ENCODE assay signal across 10 cellular contexts in the genomic region with DNA sequence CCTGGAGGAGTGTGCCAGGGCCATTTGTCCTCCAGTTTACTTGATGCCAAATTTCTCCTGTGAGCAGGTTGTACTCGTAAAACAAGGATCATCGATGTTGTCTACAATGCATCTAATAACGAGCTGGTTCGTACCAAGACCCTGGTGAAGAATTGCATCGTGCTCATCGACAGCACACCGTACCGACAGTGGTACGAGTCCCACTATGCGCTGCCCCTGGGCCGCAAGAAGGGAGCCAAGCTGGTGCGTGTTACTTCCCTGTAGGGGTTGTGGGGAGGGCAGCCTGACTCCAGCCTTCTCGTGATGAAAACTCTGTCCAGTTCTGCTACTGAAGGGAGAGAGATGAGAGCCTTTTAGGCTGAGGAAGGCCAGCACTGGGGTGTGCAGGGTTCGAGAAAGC. TPM values are rescaled to one million over a fixed set of nuclear protein-coding genes. Genes with fewer than 3 reads are reported as not detected.
A peak's percentile ranks its signal among the peaks of the same experiment; 100 is the strongest.
DNase-seq lines count a peak whose midpoint lies in the region; ATAC-seq and TF ChIP-seq lines count a peak whose summit lies in the region.
"Had no signal": no experiment of that assay in that cellular context is flagged by ENCODE, and none has a peak within 500 bp of the region (broad histone marks: within the 10 kb centered on the region; RNA-seq: fewer than 3 reads in every experiment).

No MANE protein-coding gene starts in this region.

- no peak for ATAC-seq in GM18868 (IDR thresholded peaks at IDR 0.05; ENCODE audit: unreplicated experiment)
- no peak for ATAC-seq in GM21390 (IDR thresholded peaks at IDR 0.05; ENCODE audit: unreplicated experiment)

- H3K36me3 ChIP-seq in A673 (ENCODE audit: insufficient read depth, low read length, poor library complexity, severe bottlenecking) (peaks cover 65% of the 10 kb centered on the region), hepatocyte (replicated peaks; ENCODE audit: insufficient read depth, low read depth) (no peaks in the 10 kb centered on the region)

- H3K36me3 Mint-ChIP-seq in H9 (ENCODE audit: insufficient read depth in 1 of 3, low read depth in 3 of 3) = peaks cover 33 to 65% (median 52%) of the 10 kb centered on the region in 3 experiments
- peaks cover 61% of the 10 kb centered on the region for H3K36me3 Mint-ChIP-seq in activated T-helper 1 cell treated with anti-CD3 and anti-CD28 coated beads, Interleukin-12 subunit alpha, Interleukin-12 subunit beta, Interleukin-2, Interleukin-4 antibody, amounts not matched to agents 30 ng/mL and 10 ng/mL and 1 ng/mL, durations not matched to agents 14 hours and 24 hours and 36 hours (ENCODE audit: low read depth)

- DNase-seq in A673 (ENCODE audit: low spot score) (no peak), H9 (no peak), hepatocyte (ENCODE audit: low spot score) (no peak), RPMI8226 (no peak), midbrain (lab: John Stamatoyannopoulos, UW) (no peak)
- DNase-seq in activated T-helper 1 cell treated with anti-CD3 and anti-CD28 coated beads, Interleukin-12 subunit alpha, Interleukin-12 subunit beta, Interleukin-2, Interleukin-4 antibody, amounts not matched to agents 30 ng/mL and 10 ng/mL and 1 ng/mL, durations not matched to agents 14 hours and 24 hours and 36 hours (ENCODE audit: low spot score) = no peak
- DNase-seq: effector CD4-positive, alpha-beta T cell; KBM-7 had no signal

- peaks cover 11% of the 10 kb centered on the region for H3K23me2 ChIP-seq in H9 (ENCODE audit: insufficient read length, low read depth, low read length, poor library complexity, severe bottlenecking)

- H3K23ac ChIP-seq in H9 (ENCODE audit: insufficient read length, low read depth, low read length) = no peak overlapping the region

- H3K9me3 Mint-ChIP-seq in H9 = 0 out of 5 replicates have a peak, but pooled peaks cover 0 to 4% of the 10 kb centered on the region in 2 experiments
- H3K9me3 Mint-ChIP-seq in activated T-helper 1 cell treated with anti-CD3 and anti-CD28 coated beads, Interleukin-12 subunit alpha, Interleukin-12 subunit beta, Interleukin-2, Interleukin-4 antibody, amounts not matched to agents 30 ng/mL and 10 ng/mL and 1 ng/mL, durations not matched to agents 14 hours and 24 hours and 36 hours = no peaks in the 10 kb centered on the region

- no peak overlapping the region for H3T11ph ChIP-seq in H9 (ENCODE audit: low read length)

- H4K20me1 ChIP-seq in H9 (ENCODE audit: control insufficient read depth, insufficient read depth, insufficient read length) (peaks cover 4% of the 10 kb centered on the region), hepatocyte (ENCODE audit: insufficient read depth, poor library complexity, severe bottlenecking) (peaks cover 25% of the 10 kb centered on the region)

- H3K27me3 ChIP-seq in A673 (replicated peaks; ENCODE audit: insufficient read depth, low read depth, low read length, poor library complexity) = no peaks in the 10 kb centered on the region
- no peaks in the 10 kb centered on the region for H3K27me3 ChIP-seq in H9 (ENCODE audit: insufficient read depth, low read length)
- no peaks in the 10 kb centered on the region for H3K27me3 ChIP-seq in hepatocyte

- H3K9me2 ChIP-seq in hepatocyte (replicated peaks; ENCODE audit: insufficient read depth) = no peaks in the 10 kb centered on the region

- H2AFZ ChIP-seq in H9 (ENCODE audit: low read length) (no peak overlapping the region), hepatocyte (no peak overlapping the region)

- H4K8ac ChIP-seq in H9 (replicated peaks; ENCODE audit: insufficient read length, low read depth, low read length) = no peak overlapping the region

- no peak overlapping the region for H3K9ac ChIP-seq in H9 (ENCODE audit: extremely low read depth, insufficient read length, low read length)

- no peak overlapping the region for H2BK12ac ChIP-seq in H9 (ENCODE audit: insufficient read length, low read depth, low read length)

- H3K27ac ChIP-seq in A673 (ENCODE audit: low read depth, low read length, poor library complexity, severe bottlenecking) (peak overlapping the region; percentile 94), H9 (ENCODE audit: insufficient read length, low read depth, low read length) (no peak overlapping the region), hepatocyte (no peak overlapping the region)

- H3K9me3 ChIP-seq in A673 (ENCODE audit: low read depth, low read length, poor library complexity, severe bottlenecking) (no peaks in the 10 kb centered on the region), H9 (ENCODE audit: control insufficient read depth, low read depth, low read length) (no peaks in the 10 kb centered on the region), hepatocyte (ENCODE audit: low read depth) (no peaks in the 10 kb centered on the region)

- no peak overlapping the region for H2BK120ac ChIP-seq in H9 (ENCODE audit: low read depth, low read length, poor library complexity, severe bottlenecking)

- no peak overlapping the region for H2BK15ac ChIP-seq in H9 (ENCODE audit: low read depth, low read length)

- H3K18ac ChIP-seq in H9 (ENCODE audit: insufficient read length, low read depth, low read length) = no peak overlapping the region

- no CpG with 5 or more reads among the region's 14 CpGs for WGBS in H9 (ENCODE audit: extremely low coverage, insufficient read length, low lambda C conversion rate)
- 88% methylated on average over 14 of the region's 14 CpGs for WGBS in hepatocyte (ENCODE audit: low lambda C conversion rate, missing lambda C conversion rate)

- H3K4me1 ChIP-seq in A673 (ENCODE audit: insufficient read depth, low read length, poor library complexity, severe bottlenecking) (peaks cover 7% of the 10 kb centered on the region), H9 (ENCODE audit: insufficient read depth, low read length) (no peaks in the 10 kb centered on the region), hepatocyte (ENCODE audit: insufficient read depth) (peaks cover 6% of the 10 kb centered on the region)

- H3K4me3 ChIP-seq in A673 (ENCODE audit: low read depth, low read length, poor library complexity, severe bottlenecking) (peak overlapping the region; percentile 90), hepatocyte (no peak overlapping the region)

- no peak overlapping the region for H2BK20ac ChIP-seq in H9 (ENCODE audit: low read depth, low read length, poor library complexity, severe bottlenecking)

- no peak for TF ChIP-seq CTCF in A673 (conservative IDR thresholded peaks at IDR 0.05; ENCODE audit: low read depth, low read length)
- TF ChIP-seq CTCF in H9 (conservative IDR thresholded peaks at IDR 0.05) = no peak
- TF ChIP-seq CTCF in hepatocyte (IDR thresholded peaks at IDR 0.05; ENCODE audit: poor library complexity) = no peak

- no peak overlapping the region for H3K4ac ChIP-seq in H9 (ENCODE audit: low read depth, low read length)

- H3K4me3 Mint-ChIP-seq in H9 = peak overlapping the region; percentile 81 to 95
- peak overlapping the region; percentile 88 for H3K4me3 Mint-ChIP-seq in activated T-helper 1 cell treated with anti-CD3 and anti-CD28 coated beads, Interleukin-12 subunit alpha, Interleukin-12 subunit beta, Interleukin-2, Interleukin-4 antibody, amounts not matched to agents 30 ng/mL and 10 ng/mL and 1 ng/mL, durations not matched to agents 14 hours and 24 hours and 36 hours

- POLR2A ChIA-PET in A673 (lab: Charles Lee; ENCODE audit: low non-redundant PET) = no interaction called here

- BruUV-seq in A673 (replicated peaks; lab: Mats Ljungman, UMichigan) = no TSS peak

- H3K79me1 ChIP-seq in H9 (ENCODE audit: insufficient read depth, low read depth, low read length, poor library complexity, severe bottlenecking) = peaks cover 2% of the 10 kb centered on the region

- H4K91ac ChIP-seq in H9 (ENCODE audit: insufficient read length, low read depth, low read length) = no peak overlapping the region

- H3K27ac Mint-ChIP-seq in H9 = peak overlapping the region in 2 of 3 experiments; percentile 87 to 95; a peak in 5 of 7 replicates
- peak overlapping the region; percentile 42 for H3K27ac Mint-ChIP-seq in activated T-helper 1 cell treated with anti-CD3 and anti-CD28 coated beads, Interleukin-12 subunit alpha, Interleukin-12 subunit beta, Interleukin-2, Interleukin-4 antibody, amounts not matched to agents 30 ng/mL and 10 ng/mL and 1 ng/mL, durations not matched to agents 14 hours and 24 hours and 36 hours

- peaks cover 17% of the 10 kb centered on the region; the same call in 1 of the 2 replicates for H3K79me2 ChIP-seq in H9 (ENCODE audit: insufficient read depth, low read length)
- peaks cover 34% of the 10 kb centered on the region for H3K79me2 ChIP-seq in hepatocyte

- intact Hi-C loops in A673 (cut with micrococcal nuclease; ENCODE audit: unreplicated experiment) = loop anchor here (2.0 to 5.0 kb wide), 2 partner anchors 35 to 63 kb away; no protein-coding TSS in a partner anchor
- intact Hi-C loops in activated T-helper 1 cell treated with anti-CD3 and anti-CD28 coated beads, Interleukin-12 subunit alpha, Interleukin-12 subunit beta, Interleukin-2, Interleukin-4 antibody, amounts not matched to agents 30 ng/mL and 10 ng/mL and 1 ng/mL, durations not matched to agents 14 hours and 24 hours and 36 hours (cut with micrococcal nuclease) = loop anchor here (5.0 kb wide), 1 partner anchor 910 kb away; the partner anchor contains the start of genes GPBP1L1 and TMEM69

- H3K27me3 Mint-ChIP-seq in H9 (ENCODE audit: low read depth) = no peaks in the 10 kb centered on the region
- no peaks in the 10 kb centered on the region for H3K27me3 Mint-ChIP-seq in activated T-helper 1 cell treated with anti-CD3 and anti-CD28 coated beads, Interleukin-12 subunit alpha, Interleukin-12 subunit beta, Interleukin-2, Interleukin-4 antibody, amounts not matched to agents 30 ng/mL and 10 ng/mL and 1 ng/mL, durations not matched to agents 14 hours and 24 hours and 36 hours (ENCODE audit: insufficient read depth)

- no peak overlapping the region for H3K14ac ChIP-seq in H9 (ENCODE audit: insufficient read depth, low read length)

- no peak overlapping the region for H2BK5ac ChIP-seq in H9 (ENCODE audit: insufficient read length, low read length)

- H4K5ac ChIP-seq in H9 (ENCODE audit: insufficient read length, low read depth, low read length) = no peak overlapping the region

- CTCF ChIA-PET in A673 (lab: Charles Lee) = no interaction called here

- H3K4me2 ChIP-seq in H9 (ENCODE audit: insufficient read depth, insufficient read length, low read length) (peak overlapping the region; percentile 99), hepatocyte (peak overlapping the region; percentile 90)

- H3K4me1 Mint-ChIP-seq in H9 = peaks cover 18 to 22% of the 10 kb centered on the region in 2 experiments
- H3K4me1 Mint-ChIP-seq in activated T-helper 1 cell treated with anti-CD3 and anti-CD28 coated beads, Interleukin-12 subunit alpha, Interleukin-12 subunit beta, Interleukin-2, Interleukin-4 antibody, amounts not matched to agents 30 ng/mL and 10 ng/mL and 1 ng/mL, durations not matched to agents 14 hours and 24 hours and 36 hours (ENCODE audit: low read depth) = peaks cover 33% of the 10 kb centered on the region

- H3K56ac ChIP-seq in H9 (ENCODE audit: insufficient read length, low read depth, low read length) = no peak overlapping the region

- no peak overlapping the region for H2AK5ac ChIP-seq in H9 (ENCODE audit: insufficient read length, low read length)

RNA-seq across cellular contexts. Expression of gene RPS8, which starts 2.2 kb away (rescaled TPM):
- total RNA-seq in A673 (2021) (1,717 and 1,734 TPM in 2 replicates), H9 (2021) (2,591 and 2,595 TPM in 2 replicates), hepatocyte (2,179 and 2,550 TPM in 2 replicates)
- 2,172 and 2,226 TPM in 2 replicates for total RNA-seq in activated T-helper 1 cell treated with anti-CD3 and anti-CD28 coated beads, Interleukin-12 subunit alpha, Interleukin-12 subunit beta, Interleukin-2, Interleukin-4 antibody, amounts not matched to agents 30 ng/mL and 10 ng/mL and 1 ng/mL, durations not matched to agents 14 hours and 24 hours and 36 hours
- 481 and 503 TPM in 2 replicates for polyA plus RNA-seq in hepatocyte

RNA-seq across cellular contexts. Expression of gene BEST4, which starts 10.4 kb away (rescaled TPM):
- total RNA-seq in A673 (2021) (not detected in 2 replicates), H9 (2021) (1.1 and 1.3 TPM in 2 replicates), hepatocyte (0.72 and 0.83 TPM in 2 replicates)
- total RNA-seq in activated T-helper 1 cell treated with anti-CD3 and anti-CD28 coated beads, Interleukin-12 subunit alpha, Interleukin-12 subunit beta, Interleukin-2, Interleukin-4 antibody, amounts not matched to agents 30 ng/mL and 10 ng/mL and 1 ng/mL, durations not matched to agents 14 hours and 24 hours and 36 hours = 0.47 and 0.54 TPM in 2 replicates
- 0.48 and 2.2 TPM in 2 replicates for polyA plus RNA-seq in hepatocyte

RNA-seq across cellular contexts. Expression of gene PLK3, which starts 22.6 kb away (rescaled TPM):
- 10.8 and 15.6 TPM in 2 replicates for total RNA-seq in A673 (2021)
- total RNA-seq in H9 (2021) = 14.7 and 15.9 TPM in 2 replicates
- 208 and 211 TPM in 2 replicates for total RNA-seq in activated T-helper 1 cell treated with anti-CD3 and anti-CD28 coated beads, Interleukin-12 subunit alpha, Interleukin-12 subunit beta, Interleukin-2, Interleukin-4 antibody, amounts not matched to agents 30 ng/mL and 10 ng/mL and 1 ng/mL, durations not matched to agents 14 hours and 24 hours and 36 hours
- total RNA-seq in hepatocyte = 8.9 and 18.2 TPM in 2 replicates
- polyA plus RNA-seq in hepatocyte = 38.7 and 40.1 TPM in 2 replicates

RNA-seq across cellular contexts. Expression of gene DYNLT4, which starts 29.6 kb away (rescaled TPM):
- total RNA-seq in A673 (2021) = 0.44 and 0.54 TPM in 2 replicates
- not detected in 2 replicates for total RNA-seq in H9 (2021)
- total RNA-seq in activated T-helper 1 cell treated with anti-CD3 and anti-CD28 coated beads, Interleukin-12 subunit alpha, Interleukin-12 subunit beta, Interleukin-2, Interleukin-4 antibody, amounts not matched to agents 30 ng/mL and 10 ng/mL and 1 ng/mL, durations not matched to agents 14 hours and 24 hours and 36 hours = 0.44 TPM in 1 of 2 replicates, not detected in the other
- total RNA-seq in hepatocyte = 0.30 and 1.6 TPM in 2 replicates
- 2.2 and 3.0 TPM in 2 replicates for polyA plus RNA-seq in hepatocyte

RNA-seq across cellular contexts. Expression of gene BTBD19, which starts 30.8 kb away (rescaled TPM):
- 10.3 and 12.6 TPM in 2 replicates for total RNA-seq in A673 (2021)
- total RNA-seq in H9 (2021) = 1.4 and 1.9 TPM in 2 replicates
- 22.6 and 24.1 TPM in 2 replicates for total RNA-seq in activated T-helper 1 cell treated with anti-CD3 and anti-CD28 coated beads, Interleukin-12 subunit alpha, Interleukin-12 subunit beta, Interleukin-2, Interleukin-4 antibody, amounts not matched to agents 30 ng/mL and 10 ng/mL and 1 ng/mL, durations not matched to agents 14 hours and 24 hours and 36 hours
- 4.8 and 5.5 TPM in 2 replicates for total RNA-seq in hepatocyte
- polyA plus RNA-seq in hepatocyte = 16.8 and 20.6 TPM in 2 replicates

Comparison
In these comparisons a context has a peak if more than half of its experiments do, and no peak if none do; other contexts are left out.
1. RNA of gene PLK3, which starts 22.6 kb away (total RNA-seq): 208 to 211 TPM in activated T-helper 1 cell treated with anti-CD3 and anti-CD28 coated beads, Interleukin-12 subunit alpha, Interleukin-12 subunit beta, Interleukin-2, Interleukin-4 antibody, amounts not matched to agents 30 ng/mL and 10 ng/mL and 1 ng/mL, durations not matched to agents 14 hours and 24 hours and 36 hours; 8.9 to 18.2 TPM in hepatocyte, 10.8 to 15.6 TPM in A673 and 14.7 to 15.9 TPM in H9; every median in the first group is over 10 times any median in the second.